Comparison of ENCODE assay signal across 1 cellular context in genomic region chr6:106109043-106109442, GRCh38.
TF ChIP-seq lines count a peak whose summit lies in the region.

No MANE protein-coding gene starts in this region.

TF ChIP-seq in HepG2, 621 proteins besides CTCF, POLR2A, EP300 and RAD21:
- TF ChIP-seq ZMYM4 (CRISPR knock-in tag; IDR thresholded peaks at IDR 0.05) (no peak), ZNF446 (CRISPR knock-in tag; IDR thresholded peaks at IDR 0.05) (no peak), CEBPB (IDR thresholded peaks at IDR 0.05; ENCODE audit: borderline replicate concordance, low read depth, low read length) (no peak)
